8 cellular contexts compared by ENCODE assay signal in genomic region chr3:9890249-9891071, GRCh38. TPM values are rescaled to one million over a fixed set of nuclear protein-coding genes. Genes with fewer than 3 reads are reported as not detected.
DNase-seq lines count a peak whose midpoint lies in the region; ATAC-seq and TF ChIP-seq lines count a peak whose summit lies in the region.

Gene JAGN1 (plus strand): TSS chr3:9890610. CDS start chr3:9890723, 113 bp downstream.

- H3K9me2 ChIP-seq in GM23338 (ENCODE audit: insufficient read depth): no peaks in the 10 kb centered on the region

- H3K27me3 Mint-ChIP-seq in GM23338 (ENCODE audit: insufficient read depth, low read depth, poor library complexity) (peaks cover 11% of the 10 kb centered on the region), neural crest cell (ENCODE audit: low read depth) (no peaks in the 10 kb centered on the region)
- H3K27me3 Mint-ChIP-seq in stimulated activated naive CD8-positive, alpha-beta T cell treated with anti-CD3 and anti-CD28 coated beads, Interleukin-15, amount 100 ng/mL, for 72 hours: no peaks in the 10 kb centered on the region

- H3K27ac ChIP-seq in GM23338 (ENCODE audit: low read depth): 0 out of 2 replicates have a peak within 1 kb of the TSS, but pooled peaks have one; percentile 72
- peak within 1 kb of the TSS; percentile 82 for H3K27ac ChIP-seq in SJCRH30

- H3K4me3 ChIP-seq in GM23338: peak within 1 kb of the TSS; percentile 100
- H3K4me3 ChIP-seq in SJCRH30: peak within 1 kb of the TSS; percentile 98
- peak within 1 kb of the TSS; percentile 94 to 99 for H3K4me3 ChIP-seq in foreskin fibroblast (ENCODE audit: low read depth in 1 of 2, low read length in 2 of 2)

- H3K9me3 Mint-ChIP-seq in GM23338 (no peaks in the 10 kb centered on the region), neural crest cell (no peaks in the 10 kb centered on the region)
- H3K9me3 Mint-ChIP-seq in stimulated activated naive CD8-positive, alpha-beta T cell treated with anti-CD3 and anti-CD28 coated beads, Interleukin-15, amount 100 ng/mL, for 72 hours: peaks cover 5 to 10% of the 10 kb centered on the region in 2 donors

- H3K27ac Mint-ChIP-seq in GM23338: peak within 1 kb of the TSS; percentile 99
- peak within 1 kb of the TSS; percentile 99 for H3K27ac Mint-ChIP-seq in neural crest cell (ENCODE audit: unreplicated experiment)
- H3K27ac Mint-ChIP-seq in stimulated activated naive CD8-positive, alpha-beta T cell treated with anti-CD3 and anti-CD28 coated beads, Interleukin-15, amount 100 ng/mL, for 72 hours: peak within 1 kb of the TSS; percentile 99 to 100

- DNase-seq in EL (peak; percentile 87), GM23338 (ENCODE audit: low spot score) (peak; percentile 95), LHCN-M2 (ENCODE audit: low read depth) (peak; percentile 86), SJCRH30 (peak; percentile 86 to 95), activated gamma-delta T cell treated with Interleukin-2 at 50 U/mL for 16 hours (peak; percentile 88), foreskin fibroblast (peak; percentile 82 to 95), neural crest cell (ENCODE audit: low read depth, low spot score) (peak; percentile 88)
- peak; percentile 87 to 88 for DNase-seq in stimulated activated naive CD8-positive, alpha-beta T cell treated with anti-CD3 and anti-CD28 coated beads, Interleukin-15, amount 100 ng/mL, for 72 hours

- H3K36me3 Mint-ChIP-seq in GM23338 (ENCODE audit: low read depth) (peaks cover 33% of the 10 kb centered on the region), neural crest cell (ENCODE audit: low read depth) (peaks cover 13% of the 10 kb centered on the region)

- peaks cover 9% of the 10 kb centered on the region; the same call in 1 of the 2 replicates for H3F3A ChIP-seq in GM23338 (replicated peaks; ENCODE audit: low read depth)

- H3K4me1 Mint-ChIP-seq in GM23338: peaks cover 12% of the 10 kb centered on the region
- H3K4me1 Mint-ChIP-seq in neural crest cell: peaks cover 19% of the 10 kb centered on the region
- H3K4me1 Mint-ChIP-seq in stimulated activated naive CD8-positive, alpha-beta T cell treated with anti-CD3 and anti-CD28 coated beads, Interleukin-15, amount 100 ng/mL, for 72 hours: peaks cover 42% of the 10 kb centered on the region

- ATAC-seq in GM23338: peak; percentile 93
- ATAC-seq in stimulated activated naive CD8-positive, alpha-beta T cell treated with anti-CD3 and anti-CD28 coated beads, Interleukin-15, amount 100 ng/mL, for 72 hours: peak; percentile 92

- TF ChIP-seq CTCF in GM23338 (conservative IDR thresholded peaks at IDR 0.05; ENCODE audit: low read depth in 2 of 2) (peak in 1 of 2 experiments; percentile 13; a peak in 1 of 4 replicates), foreskin fibroblast (IDR thresholded peaks at IDR 0.05; ENCODE audit: low read depth, low read length) (no peak), neural crest cell (conservative IDR thresholded peaks at IDR 0.05) (peak; percentile 19)

- no peaks in the 10 kb centered on the region for H3K9me3 ChIP-seq in SJCRH30 (replicated peaks)

- H2AFZ ChIP-seq in GM23338: peak within 1 kb of the TSS; percentile 96

- peaks cover 4% of the 10 kb centered on the region; the same call in 1 of the 2 replicates for H4K20me1 ChIP-seq in GM23338 (replicated peaks; ENCODE audit: insufficient read depth)

- peaks cover 5% of the 10 kb centered on the region; the same call in 1 of the 2 replicates for H3K4me1 ChIP-seq in GM23338 (ENCODE audit: insufficient read depth)
- H3K4me1 ChIP-seq in SJCRH30: peaks cover 3% of the 10 kb centered on the region; the same call in 1 of the 2 replicates

- H3K79me2 ChIP-seq in GM23338 (replicated peaks; ENCODE audit: insufficient read depth): peaks cover 17% of the 10 kb centered on the region

- H3K36me3 ChIP-seq in GM23338 (ENCODE audit: insufficient read depth): 0 out of 2 replicates have a peak, but pooled peaks cover 9% of the 10 kb centered on the region
- peaks cover 14% of the 10 kb centered on the region for H3K36me3 ChIP-seq in SJCRH30

- H3K27me3 ChIP-seq in GM23338 (ENCODE audit: insufficient read depth): no peaks in the 10 kb centered on the region
- no peaks in the 10 kb centered on the region; the same call in 1 of the 2 replicates for H3K27me3 ChIP-seq in SJCRH30

- H3K4me3 Mint-ChIP-seq in GM23338: peak within 1 kb of the TSS; percentile 99
- H3K4me3 Mint-ChIP-seq in neural crest cell: peak within 1 kb of the TSS; percentile 99
- peak within 1 kb of the TSS; percentile 99 to 100 for H3K4me3 Mint-ChIP-seq in stimulated activated naive CD8-positive, alpha-beta T cell treated with anti-CD3 and anti-CD28 coated beads, Interleukin-15, amount 100 ng/mL, for 72 hours

- peak within 1 kb of the TSS; percentile 99 for H3K4me2 ChIP-seq in GM23338

TF ChIP-seq in GM23338, 12 proteins besides CTCF, POLR2A, EP300 and RAD21:
- no peak for TF ChIP-seq NANOG (IDR thresholded peaks at IDR 0.05; ENCODE audit: borderline replicate concordance)
- TF ChIP-seq EZH2 (IDR thresholded peaks at IDR 0.05; ENCODE audit: low read depth, unreplicated experiment): no peak
- TF ChIP-seq POLR2AphosphoS5 (IDR thresholded peaks at IDR 0.05; ENCODE audit: low read depth): peak; percentile 97
- no peak for TF ChIP-seq EZH2phosphoT487 (IDR thresholded peaks at IDR 0.05; ENCODE audit: unreplicated experiment)
- no peak for TF ChIP-seq CREB1 (CRISPR knock-in tag; IDR thresholded peaks at IDR 0.05; ENCODE audit: low read depth)
- TF ChIP-seq REST (IDR thresholded peaks at IDR 0.05; ENCODE audit: unreplicated experiment): no peak
- TF ChIP-seq ETS1 (IDR thresholded peaks at IDR 0.05): peak; percentile 81
- no peak for TF ChIP-seq ZNF331 (CRISPR knock-in tag; IDR thresholded peaks at IDR 0.05; ENCODE audit: low read depth)
- TF ChIP-seq STAT1 (IDR thresholded peaks at IDR 0.05; ENCODE audit: unreplicated experiment): no peak
- TF ChIP-seq JUNB (IDR thresholded peaks at IDR 0.05; ENCODE audit: unreplicated experiment): no peak

RNA-seq across cellular contexts. Expression of gene JAGN1, which starts in this region (rescaled TPM):
- 22.5 and 23.7 TPM in 2 replicates for total RNA-seq in GM23338 (2014; rRNA removed; shearing (Covaris generic))
- polyA plus RNA-seq in GM23338 (2016; fragmentation: Nextera tagmentation; extraction: Ambion mirVana): 27.9 and 32.0 TPM in 2 replicates
- total RNA-seq in LHCN-M2 (2014; rRNA removed): 54.1 and 56.5 TPM in 2 replicates
- 35.3 TPM for polyA plus RNA-seq in LHCN-M2 (2012)
- total RNA-seq in SJCRH30 (2014; rRNA removed; shearing (Covaris generic)): 40.3 and 41.0 TPM in 2 replicates
- total RNA-seq in neural crest cell: 41.1 TPM in 2 replicates

Comparison
In these comparisons a context has a peak if more than half of its experiments do, and no peak if none do; other contexts are left out.
1. Peak in every context shown above with its lines: DNase-seq, ATAC-seq, H3K4me3 ChIP-seq and H3K27ac ChIP-seq.